ENCODE assay signal across 1 cellular context in genomic region chr17:74790206-74791066, GRCh38.
TF ChIP-seq lines count a peak whose summit lies in the region.

No MANE protein-coding gene starts in this region.

TF ChIP-seq in K562, 482 proteins besides CTCF, POLR2A, EP300 and RAD21:
- TF ChIP-seq SPI1 (IDR thresholded peaks at IDR 0.05; ENCODE audit: borderline replicate concordance, low read depth, low read length) (peak; percentile 23; the same call in 1 of the 2 replicates), E2F4 (CRISPR knock-in tag; IDR thresholded peaks at IDR 0.05; ENCODE audit: low read depth) (no peak)
